In genomic region chr14:105213396-105213795, GRCh38 we compare ENCODE assay signal across 15 cellular contexts.
"Had no signal": no experiment of that assay in that cellular context is flagged by ENCODE, and none has a peak within 500 bp of the region (broad histone marks: within the 10 kb centered on the region; RNA-seq: fewer than 3 reads in every experiment).

No MANE protein-coding gene starts in this region.

- H3K4me1 ChIP-seq: prostate gland, right atrium auricular region, tibial nerve, uterus had no signal

- H3K4me3 Mint-ChIP-seq: activated naive CD8-positive, alpha-beta T cell; memory B cell; natural killer cell treated with Interleukin-12 subunit alpha and Interleukin-12 subunit beta and Interleukin-15 and Interleukin-18, amount 100 ng/mL, for 72 hours; stimulated activated naive CD8-positive, alpha-beta T cell treated with anti-CD3 and anti-CD28 coated beads, Interleukin-15, Interleukin-2, amounts not matched to agents 100 ng/mL and 50 ng/mL, for 24 hours had no signal

- ATAC-seq: natural killer cell treated with Interleukin-12 subunit alpha and Interleukin-12 subunit beta and Interleukin-15 and Interleukin-18, amount 100 ng/mL, for 72 hours had no signal

- H3K9me3 Mint-ChIP-seq: memory B cell; natural killer cell treated with Interleukin-12 subunit alpha and Interleukin-12 subunit beta and Interleukin-15 and Interleukin-18, amount 100 ng/mL, for 72 hours; stimulated activated naive CD8-positive, alpha-beta T cell treated with anti-CD3 and anti-CD28 coated beads, Interleukin-15, Interleukin-2, amounts not matched to agents 100 ng/mL and 50 ng/mL, for 24 hours had no signal

- H3K36me3 Mint-ChIP-seq: natural killer cell treated with Interleukin-12 subunit alpha and Interleukin-12 subunit beta and Interleukin-15 and Interleukin-18, amount 100 ng/mL, for 72 hours had no signal

- H3K27me3 ChIP-seq: hepatocyte, right atrium auricular region, tibial nerve, uterus had no signal

- H3K27ac Mint-ChIP-seq: activated naive CD8-positive, alpha-beta T cell; memory B cell; natural killer cell treated with Interleukin-12 subunit alpha and Interleukin-12 subunit beta and Interleukin-15 and Interleukin-18, amount 100 ng/mL, for 72 hours; stimulated activated naive CD8-positive, alpha-beta T cell treated with anti-CD3 and anti-CD28 coated beads, Interleukin-15, Interleukin-2, amounts not matched to agents 100 ng/mL and 50 ng/mL, for 24 hours had no signal

- H3K27ac ChIP-seq: hepatocyte, prostate gland, right atrium auricular region, skin epidermis, tibial nerve, uterus had no signal

- H3K4me2 ChIP-seq: hepatocyte had no signal

- H3K36me3 ChIP-seq: uterus had no signal

- H3K9me3 ChIP-seq: prostate gland, right atrium auricular region, tibial nerve, uterus had no signal

- H3K4me3 ChIP-seq: hepatocyte, prostate gland, right atrium auricular region, skin epidermis, tibial nerve, uterus had no signal

- H3K27me3 Mint-ChIP-seq: activated naive CD8-positive, alpha-beta T cell; memory B cell; natural killer cell treated with Interleukin-12 subunit alpha and Interleukin-12 subunit beta and Interleukin-15 and Interleukin-18, amount 100 ng/mL, for 72 hours; stimulated activated naive CD8-positive, alpha-beta T cell treated with anti-CD3 and anti-CD28 coated beads, Interleukin-15, Interleukin-2, amounts not matched to agents 100 ng/mL and 50 ng/mL, for 24 hours had no signal

- DNase-seq: activated CD4-positive, CD25-positive, alpha-beta regulatory T cell treated with anti-CD3 and anti-CD28 coated beads, Interleukin-2, amount 50 U/mL, for 72 hours; effector memory CD4-positive, alpha-beta T cell; stimulated activated CD4-positive, alpha-beta T cell treated with anti-CD3 and anti-CD28 coated beads, Interleukin-15, amount 100 ng/mL, for 24 hours; stimulated activated CD4-positive, alpha-beta T cell treated with anti-CD3 and anti-CD28 coated beads, Interleukin-2, amount 100 ng/mL, for 48 hours; T1000; uterus had no signal
